ENCODE assay signal across 29 cellular contexts in genomic region chr21:45934570-45934969, GRCh38.
"Had no signal": no experiment of that assay in that cellular context is flagged by ENCODE, and none has a peak within 500 bp of the region (broad histone marks: within the 10 kb centered on the region; RNA-seq: fewer than 3 reads in every experiment).

No MANE protein-coding gene starts in this region.

- H3K4me1 ChIP-seq: left lung, neural progenitor cell, right atrium auricular region, right lobe of liver, suprapubic skin, tibial artery, upper lobe of right lung had no signal

- H3K27me3 Mint-ChIP-seq: naive B cell had no signal

- H3K9me3 Mint-ChIP-seq: mesothelial cell of epicardium; nephron progenitor cell; neural progenitor cell; stimulated activated memory B cell treated with anti-CD40 and anti-IgM and Interleukin-4, amounts not matched to agents 10 μg/mL and 1 μg/mL and 100 μg/mL, for 72 hours had no signal

- H3K27me3 ChIP-seq: left lung, neural progenitor cell, neutrophil, ovary, right atrium auricular region, right lobe of liver, suprapubic skin, tibial artery, upper lobe of right lung had no signal

- H3K9me3 ChIP-seq: neutrophil, right lobe of liver, suprapubic skin, upper lobe of right lung had no signal

- H3K36me3 ChIP-seq: neural progenitor cell, neutrophil, ovary, right atrium auricular region, right lobe of liver, suprapubic skin, thoracic aorta, upper lobe of right lung had no signal

- H3K4me1 Mint-ChIP-seq: naive B cell; stimulated activated memory B cell treated with anti-CD40 and anti-IgM and Interleukin-4, amounts not matched to agents 10 μg/mL and 1 μg/mL and 100 μg/mL, for 72 hours had no signal

- ATAC-seq: left colon; left lung; right lobe of liver; stimulated activated memory B cell treated with anti-CD40 and anti-IgM and Interleukin-4, amounts not matched to agents 10 μg/mL and 1 μg/mL and 100 μg/mL, for 72 hours; upper lobe of right lung had no signal

- H3K27ac ChIP-seq: left lung, neural progenitor cell, neutrophil, ovary, right atrium auricular region, right lobe of liver, suprapubic skin, thoracic aorta, tibial artery, upper lobe of right lung had no signal

- H3K9ac ChIP-seq: neural progenitor cell had no signal

- H3K4me3 ChIP-seq: left lung, lung, neural progenitor cell, ovary, right atrium auricular region, right lobe of liver, smooth muscle cell, suprapubic skin, thoracic aorta, tibial artery, upper lobe of right lung had no signal

- H3K27ac Mint-ChIP-seq: mesothelial cell of epicardium; naive B cell; nephron progenitor cell; neural progenitor cell; progenitor cell of endocrine pancreas; stimulated activated memory B cell treated with anti-CD40 and anti-IgM and Interleukin-4, amounts not matched to agents 10 μg/mL and 1 μg/mL and 100 μg/mL, for 72 hours had no signal

- H3K4me3 Mint-ChIP-seq: mesothelial cell of epicardium; naive B cell; nephron progenitor cell; neural progenitor cell; stimulated activated memory B cell treated with anti-CD40 and anti-IgM and Interleukin-4, amounts not matched to agents 10 μg/mL and 1 μg/mL and 100 μg/mL, for 72 hours had no signal

- H3K4me2 ChIP-seq: neural progenitor cell, smooth muscle cell had no signal

- DNase-seq: hippocampal formation; left colon; mesendoderm; naive B cell; nephron progenitor cell; occipital lobe; ovary; right lobe of liver; stimulated activated CD4-positive, alpha-beta T cell treated with anti-CD3 and anti-CD28 coated beads, Interleukin-1b, Interleukin-23, amount 100 ng/mL, for 48 hours; stimulated activated CD4-positive, alpha-beta T cell treated with anti-CD3 and anti-CD28 coated beads, Interleukin-2, amount 100 ng/mL, for 48 hours; stimulated activated CD4-positive, alpha-beta T cell treated with anti-CD3 and anti-CD28 coated beads, Interleukin-4, amount 100 ng/mL, for 4 hours; stimulated activated CD8-positive, alpha-beta memory T cell treated with anti-CD3 and anti-CD28 coated beads, Interleukin-4, amount 100 ng/mL, for 48 hours; stimulated activated naive CD4-positive, alpha-beta T cell treated with Interleukin-2 at 50 U/mL for 16 hours; tibial artery; trophoblast cell; upper lobe of right lung had no signal

- FAIRE-seq: keratinocyte, urothelium cell line had no signal

- H3K36me3 Mint-ChIP-seq: mesothelial cell of epicardium; neural progenitor cell; stimulated activated memory B cell treated with anti-CD40 and anti-IgM and Interleukin-4, amounts not matched to agents 10 μg/mL and 1 μg/mL and 100 μg/mL, for 72 hours had no signal
